ENCODE assay signal across 27 cellular contexts in the genomic region with DNA sequence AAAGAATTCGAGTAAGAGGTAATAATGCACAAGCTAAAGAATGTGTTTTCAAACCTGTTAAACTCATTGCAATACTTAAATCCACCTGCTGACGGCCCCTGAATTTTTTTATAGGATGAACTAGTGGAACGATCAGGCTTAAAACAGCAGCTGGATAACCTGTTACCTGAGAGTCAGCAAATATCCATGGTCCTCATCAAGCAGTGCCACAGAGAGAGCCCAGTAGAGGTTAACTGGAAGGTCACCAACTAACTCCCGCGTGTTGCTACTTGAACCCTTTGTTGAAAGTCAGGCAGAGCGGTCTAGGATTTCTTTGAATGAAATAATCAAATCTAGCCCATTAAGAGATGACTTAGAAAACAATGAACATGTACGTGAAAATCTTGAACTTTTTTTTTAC.
"Had no signal": no experiment of that assay in that cellular context is flagged by ENCODE, and none has a peak within 500 bp of the region (broad histone marks: within the 10 kb centered on the region; RNA-seq: fewer than 3 reads in every experiment).

No MANE protein-coding gene starts in this region.

- H3K4me2 ChIP-seq: KMS-11 had no signal

- H3K27ac ChIP-seq: KMS-11 had no signal

- H3K9ac ChIP-seq: KMS-11 had no signal

- H3K9me3 ChIP-seq: MG63 had no signal

- H3K36me3 ChIP-seq: MG63 had no signal

- H3K4me3 ChIP-seq: MG63 had no signal

- H3K9me3 Mint-ChIP-seq: activated T-helper 1 cell treated with anti-CD3 and anti-CD28 coated beads, Interleukin-12 subunit alpha, Interleukin-12 subunit beta, Interleukin-2, Interleukin-4 antibody, amounts not matched to agents 30 ng/mL and 10 ng/mL and 1 ng/mL, durations not matched to agents 14 hours and 24 hours and 36 hours had no signal

- H3K27me3 Mint-ChIP-seq: activated B cell treated with CpG ODN at 0.5 μM for 24 hours; activated CD4-positive, alpha-beta T cell treated with anti-CD3 and anti-CD28 coated beads, Interleukin-2, amount 10 ng/mL, durations not matched to agents 24 days and 14 days; activated naive CD8-positive, alpha-beta T cell treated with anti-CD3 and anti-CD28 coated beads, Interleukin-2, amount 50 U/mL, for 24 hours; activated T-cell treated with anti-CD3 and anti-CD28 coated beads, Interleukin-2, amount 50 U/mL, for 24 hours; brain; T-helper 17 cell had no signal

- DNase-seq: activated B cell treated with CpG ODN at 0.5 μM for 24 hours; activated CD4-positive, alpha-beta T cell treated with anti-CD3 and anti-CD28 coated beads for 1 hour; activated CD4-positive, alpha-beta T cell treated with anti-CD3 and anti-CD28 coated beads, Interleukin-2, amount 10 ng/mL, durations not matched to agents 24 days and 14 days; activated CD4-positive, alpha-beta T cell treated with anti-CD3 and anti-CD28 coated beads, Interleukin-2, amount 50 U/mL, for 48 hours; activated CD8-positive, alpha-beta memory T cell treated with anti-CD3 and anti-CD28 coated beads, Interleukin-2, amount 10 ng/mL, durations not matched to agents 7 days and 5 days; activated effector memory CD4-positive, alpha-beta T cell treated with anti-CD3 and anti-CD28 coated beads, Interleukin-2, amount 50 U/mL, for 16 hours; activated naive CD4-positive, alpha-beta T cell treated with Interleukin-2 at 50 U/mL for 16 hours; activated naive CD8-positive, alpha-beta T cell treated with anti-CD3 and anti-CD28 coated beads, Interleukin-2, amount 50 U/mL, for 24 hours; activated T-cell treated with anti-CD3 and anti-CD28 coated beads, Interleukin-2, amount 50 U/mL, for 24 hours; amygdala; MG63; MV-4-11; NCI-H1092 treated with DMSO at 0.1 percent for 48 hours; NCI-H1417 treated with DMSO at 0.1 percent for 48 hours; NCI-H1694; NCI-H2029; NCI-H2107; NCI-H446; NCI-H526 treated with DMSO at 0.1 percent for 48 hours; PC-3; SIG-M5; T-helper 17 cell; T-helper 9 cell had no signal

- H3K4me1 Mint-ChIP-seq: activated CD4-positive, alpha-beta T cell treated with anti-CD3 and anti-CD28 coated beads, Interleukin-2, amount 10 ng/mL, durations not matched to agents 24 days and 14 days; activated naive CD8-positive, alpha-beta T cell treated with anti-CD3 and anti-CD28 coated beads, Interleukin-2, amount 50 U/mL, for 24 hours; brain; T-helper 17 cell had no signal

- H3K4me3 Mint-ChIP-seq: activated B cell treated with CpG ODN at 0.5 μM for 24 hours; activated CD4-positive, alpha-beta T cell treated with anti-CD3 and anti-CD28 coated beads, Interleukin-2, amount 10 ng/mL, durations not matched to agents 24 days and 14 days; activated CD8-positive, alpha-beta memory T cell treated with anti-CD3 and anti-CD28 coated beads, Interleukin-2, amount 10 ng/mL, durations not matched to agents 7 days and 5 days; activated naive CD8-positive, alpha-beta T cell treated with anti-CD3 and anti-CD28 coated beads, Interleukin-2, amount 50 U/mL, for 24 hours; activated T-cell treated with anti-CD3 and anti-CD28 coated beads, Interleukin-2, amount 50 U/mL, for 24 hours; activated T-helper 1 cell treated with anti-CD3 and anti-CD28 coated beads, Interleukin-12 subunit alpha, Interleukin-12 subunit beta, Interleukin-2, Interleukin-4 antibody, amounts not matched to agents 30 ng/mL and 10 ng/mL and 1 ng/mL, durations not matched to agents 14 hours and 24 hours and 36 hours; brain; T-helper 17 cell had no signal

- ATAC-seq: activated CD8-positive, alpha-beta memory T cell treated with anti-CD3 and anti-CD28 coated beads, Interleukin-2, amount 10 ng/mL, durations not matched to agents 7 days and 5 days; activated naive CD4-positive, alpha-beta T cell treated with anti-CD3 and anti-CD28 coated beads, Interleukin-2, amount 50 U/mL, for 72 hours; activated naive CD8-positive, alpha-beta T cell treated with anti-CD3 and anti-CD28 coated beads, Interleukin-2, amount 50 U/mL, for 24 hours; PC-3; T-helper 17 cell had no signal

- H3K27me3 ChIP-seq: MG63 had no signal

- H3K27ac Mint-ChIP-seq: activated B cell treated with CpG ODN at 0.5 μM for 24 hours; activated CD4-positive, alpha-beta T cell treated with anti-CD3 and anti-CD28 coated beads, Interleukin-2, amount 10 ng/mL, durations not matched to agents 24 days and 14 days; activated CD8-positive, alpha-beta memory T cell treated with anti-CD3 and anti-CD28 coated beads, Interleukin-2, amount 10 ng/mL, durations not matched to agents 7 days and 5 days; activated naive CD4-positive, alpha-beta T cell treated with anti-CD3 and anti-CD28 coated beads, Interleukin-2, amount 50 U/mL, for 72 hours; activated naive CD8-positive, alpha-beta T cell treated with anti-CD3 and anti-CD28 coated beads, Interleukin-2, amount 50 U/mL, for 24 hours; activated T-cell treated with anti-CD3 and anti-CD28 coated beads, Interleukin-2, amount 50 U/mL, for 24 hours; activated T-helper 1 cell treated with anti-CD3 and anti-CD28 coated beads, Interleukin-12 subunit alpha, Interleukin-12 subunit beta, Interleukin-2, Interleukin-4 antibody, amounts not matched to agents 30 ng/mL and 10 ng/mL and 1 ng/mL, durations not matched to agents 14 hours and 24 hours and 36 hours; brain; T-helper 17 cell had no signal
